Comparison of ENCODE assay signal across 8 cellular contexts in genomic region chr1:150067184-150068182, GRCh38. TPM values are rescaled to one million over a fixed set of nuclear protein-coding genes. Genes with fewer than 3 reads are reported as not detected.
DNase-seq lines count a peak whose midpoint lies in the region; ATAC-seq lines count a peak whose summit lies in the region.

Gene VPS45 (plus strand): TSS chr1:150067776. CDS start chr1:150067858, 82 bp downstream.

- H3K27me3 Mint-ChIP-seq in activated T-helper 17 cell treated with anti-CD3 and anti-CD28 coated beads, Interleukin-2, amount 50 U/mL, for 72 hours, result no peaks in the 10 kb centered on the region
- no peaks in the 10 kb centered on the region for H3K27me3 Mint-ChIP-seq in natural killer cell treated with Interleukin-12 subunit alpha and Interleukin-12 subunit beta and Interleukin-15 and Interleukin-18, amount 100 ng/mL, for 72 hours

- H3K27ac Mint-ChIP-seq in activated T-helper 17 cell treated with anti-CD3 and anti-CD28 coated beads, Interleukin-2, amount 50 U/mL, for 72 hours, result peak within 1 kb of the TSS; percentile 96
- H3K27ac Mint-ChIP-seq in natural killer cell treated with Interleukin-12 subunit alpha and Interleukin-12 subunit beta and Interleukin-15 and Interleukin-18, amount 100 ng/mL, for 72 hours, result peak within 1 kb of the TSS; percentile 93 to 96

- peak within 1 kb of the TSS; percentile 98 for H3K4me3 Mint-ChIP-seq in activated T-helper 17 cell treated with anti-CD3 and anti-CD28 coated beads, Interleukin-2, amount 50 U/mL, for 72 hours
- H3K4me3 Mint-ChIP-seq in natural killer cell treated with Interleukin-12 subunit alpha and Interleukin-12 subunit beta and Interleukin-15 and Interleukin-18, amount 100 ng/mL, for 72 hours, result peak within 1 kb of the TSS; percentile 89

- peaks cover 24% of the 10 kb centered on the region for H3K4me1 Mint-ChIP-seq in activated T-helper 17 cell treated with anti-CD3 and anti-CD28 coated beads, Interleukin-2, amount 50 U/mL, for 72 hours
- H3K4me1 Mint-ChIP-seq in natural killer cell treated with Interleukin-12 subunit alpha and Interleukin-12 subunit beta and Interleukin-15 and Interleukin-18, amount 100 ng/mL, for 72 hours (ENCODE audit: low read depth in 2 of 2), result peaks cover 23 to 33% of the 10 kb centered on the region in 2 donors

- peak; percentile 83 for DNase-seq in DMS53 treated with DMSO at 0.1 percent for 48 hours (lab: John Stamatoyannopoulos, UW; ENCODE audit: unreplicated experiment)
- DNase-seq in Kasumi-1 (lab: John Stamatoyannopoulos, UW), result peak; percentile 93 to 95
- DNase-seq in RPMI7951 (ENCODE audit: low read depth), result peak; percentile 90
- DNase-seq in fibroblast of peridontal ligament (ENCODE audit: extremely low read depth), result peak; percentile 87
- DNase-seq in natural killer cell treated with Interleukin-12 subunit alpha and Interleukin-12 subunit beta and Interleukin-15 and Interleukin-18, amount 100 ng/mL, for 72 hours (ENCODE audit: low spot score), result peak; percentile 90
- DNase-seq in stimulated activated naive CD8-positive, alpha-beta T cell treated with anti-CD3 and anti-CD28 coated beads, Interleukin-15, Interleukin-2, amounts not matched to agents 100 U/mL and 50 U/mL, for 24 hours, result peak; percentile 91

- H3K9me3 Mint-ChIP-seq in activated T-helper 17 cell treated with anti-CD3 and anti-CD28 coated beads, Interleukin-2, amount 50 U/mL, for 72 hours, result no peaks in the 10 kb centered on the region
- no peaks in the 10 kb centered on the region for H3K9me3 Mint-ChIP-seq in natural killer cell treated with Interleukin-12 subunit alpha and Interleukin-12 subunit beta and Interleukin-15 and Interleukin-18, amount 100 ng/mL, for 72 hours

- peaks cover 32% of the 10 kb centered on the region for H3K36me3 Mint-ChIP-seq in activated T-helper 17 cell treated with anti-CD3 and anti-CD28 coated beads, Interleukin-2, amount 50 U/mL, for 72 hours (ENCODE audit: low read depth)
- peaks cover 10% of the 10 kb centered on the region for H3K36me3 Mint-ChIP-seq in natural killer cell treated with Interleukin-12 subunit alpha and Interleukin-12 subunit beta and Interleukin-15 and Interleukin-18, amount 100 ng/mL, for 72 hours

- peak; percentile 91 for ATAC-seq in GM21737 (IDR thresholded peaks at IDR 0.05; ENCODE audit: unreplicated experiment)
- peak; percentile 95 for ATAC-seq in activated T-helper 17 cell treated with anti-CD3 and anti-CD28 coated beads, Interleukin-2, amount 50 U/mL, for 72 hours (replicated peaks)
- peak; percentile 98 to 99 for ATAC-seq in natural killer cell treated with Interleukin-12 subunit alpha and Interleukin-12 subunit beta and Interleukin-15 and Interleukin-18, amount 100 ng/mL, for 72 hours
- peak; percentile 99 for ATAC-seq in stimulated activated naive CD8-positive, alpha-beta T cell treated with anti-CD3 and anti-CD28 coated beads, Interleukin-15, Interleukin-2, amounts not matched to agents 100 U/mL and 50 U/mL, for 24 hours

RNA-seq across cellular contexts. Expression of gene VPS45, which starts in this region (rescaled TPM):
- total RNA-seq in RPMI7951 (2014; rRNA removed; shearing (Covaris generic)), result 43.6 and 56.7 TPM in 2 replicates
- total RNA-seq in activated T-helper 17 cell treated with anti-CD3 and anti-CD28 coated beads, Interleukin-2, amount 50 U/mL, for 72 hours, result 10 to 100 TPM; 24.7 to 26.9 TPM
- total RNA-seq in natural killer cell treated with Interleukin-12 subunit alpha and Interleukin-12 subunit beta and Interleukin-15 and Interleukin-18, amount 100 ng/mL, for 72 hours, result 10 to 100 TPM; 34.1 to 40.4 TPM

Comparison
In these comparisons a context has a peak if more than half of its experiments do, and no peak if none do; other contexts are left out.
1. Peak in every context shown above with its lines: DNase-seq and ATAC-seq.